8 cellular contexts compared by ENCODE assay signal in the genomic region with DNA sequence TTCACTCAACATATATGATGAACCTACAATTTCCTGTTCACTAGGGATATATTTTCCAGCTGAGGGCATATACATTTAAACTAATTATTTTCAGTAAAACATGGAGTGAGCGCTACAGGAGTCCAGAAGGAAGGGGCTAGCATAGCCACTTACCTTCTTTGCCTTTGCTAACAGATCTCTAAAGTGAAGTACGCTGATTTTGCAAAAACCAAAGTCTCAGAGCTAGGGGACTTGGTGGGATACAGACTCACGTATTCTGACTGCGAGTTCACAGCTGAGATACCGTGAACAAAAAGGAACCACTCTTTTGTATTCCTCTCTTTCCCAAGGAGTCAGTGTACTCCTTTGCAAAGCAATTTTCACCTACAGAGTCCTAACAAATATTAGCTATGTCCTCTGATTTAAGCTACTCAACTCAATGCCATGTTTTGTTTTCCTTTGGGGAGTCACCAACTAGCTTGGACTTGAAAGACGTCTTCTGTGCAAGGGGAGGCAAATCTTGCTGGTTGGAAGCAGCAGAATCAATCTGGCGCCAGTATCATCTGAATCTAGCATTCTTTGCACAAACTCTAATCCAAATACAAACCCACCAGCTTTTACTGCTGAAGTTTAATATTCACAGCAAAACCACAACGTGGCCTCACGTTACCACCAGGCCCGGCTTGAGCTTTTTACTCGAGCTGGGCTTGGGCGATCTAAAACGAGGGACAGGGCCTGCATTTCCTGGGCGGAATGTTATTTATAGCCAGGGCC. TPM values are rescaled to one million over a fixed set of nuclear protein-coding genes. Genes with fewer than 3 reads are reported as not detected.
A peak's percentile ranks its signal among the peaks of the same experiment; 100 is the strongest.
DNase-seq lines count a peak whose midpoint lies in the region; ATAC-seq and TF ChIP-seq lines count a peak whose summit lies in the region.

No MANE protein-coding gene starts in this region.

- CTCF ChIA-PET in BJ (lab: Yijun Ruan, JAX): interaction anchor here (1.4 to 1.7 kb wide), 4 partner anchors 10 to 338 kb away, joined by 4 to 13 read pairs (median 4); no protein-coding TSS in a partner anchor

- H3K4me3 ChIP-seq in BJ (ENCODE audit: low read depth, low read length) (peak overlapping the region; percentile 63), mucosa of stomach (ENCODE audit: low read length) (peak overlapping the region; percentile 73)

- no peak for ATAC-seq in HG03442 (IDR thresholded peaks at IDR 0.05; ENCODE audit: unreplicated experiment)

- no peaks in the 10 kb centered on the region for H3K9me3 ChIP-seq in KOPT-K1 (ENCODE audit: insufficient read depth, low read length, poor library complexity, severe bottlenecking)
- H3K9me3 ChIP-seq in mucosa of stomach (ENCODE audit: control insufficient read depth, low read length): no peaks in the 10 kb centered on the region

- POLR2A ChIA-PET in BJ (lab: Charles Lee): interaction anchor here (0.6 kb wide), 1 partner anchor 81 kb away, joined by 3 read pairs; no protein-coding TSS in a partner anchor

- no peaks in the 10 kb centered on the region for H3K27me3 ChIP-seq in BJ (ENCODE audit: control insufficient read depth, insufficient read depth, low read length)
- no peaks in the 10 kb centered on the region for H3K27me3 ChIP-seq in mucosa of stomach (ENCODE audit: control insufficient read depth, insufficient read depth, low read length)

- H3K27ac ChIP-seq in KOPT-K1 (ENCODE audit: low read depth, low read length, poor library complexity, severe bottlenecking) (peak overlapping the region; percentile 93), caudate nucleus (ENCODE audit: low read depth, low read length) (peak overlapping the region; percentile 95)

- H3K36me3 ChIP-seq in BJ (ENCODE audit: control insufficient read depth, insufficient read depth, low read length) (peaks cover 4% of the 10 kb centered on the region; the same call in 1 of the 2 replicates), KOPT-K1 (ENCODE audit: insufficient read depth, low read length) (peaks cover 22% of the 10 kb centered on the region), mucosa of stomach (ENCODE audit: control insufficient read depth, insufficient read depth, low read length) (peaks cover 3% of the 10 kb centered on the region)

- no peak for TF ChIP-seq CTCF in BJ (IDR thresholded peaks at IDR 0.05; ENCODE audit: insufficient read depth, low read depth, low read length)

- H3K4me1 ChIP-seq in mucosa of stomach (ENCODE audit: control insufficient read depth, insufficient read depth, low read length): peaks cover 14% of the 10 kb centered on the region

- no peak for DNase-seq in BJ (ENCODE audit: low read depth)
- no peak for DNase-seq in caudate nucleus (lab: John Stamatoyannopoulos, UW)
- DNase-seq in SIG-M5 (lab: John Stamatoyannopoulos, UW): no peak
- DNase-seq in NCI-H2107 (lab: John Stamatoyannopoulos, UW): no peak
- no peak for DNase-seq in activated CD4-positive, alpha-beta T cell treated with anti-CD3 and anti-CD28 coated beads, Interleukin-2, amount 50 U/mL, for 4 hours

- H3K9ac ChIP-seq in mucosa of stomach (ENCODE audit: low read length): peak overlapping the region; percentile 84

RNA-seq across cellular contexts. Expression of gene CDNF, which starts 0.7 kb away (rescaled TPM):
- polyA plus RNA-seq in BJ (2011; rRNA removed): 1.0 and 1.1 TPM in 2 replicates
- polyA minus RNA-seq in BJ (2011; rRNA and poly(A)+ RNA removed): 1.00 TPM in 1 of 2 replicates, not detected in the other

RNA-seq across cellular contexts. Expression of gene HSPA14, which starts 0.9 kb away (rescaled TPM):
- 5.4 and 10.0 TPM in 2 replicates for polyA plus RNA-seq in BJ (2011; rRNA removed)
- polyA minus RNA-seq in BJ (2011; rRNA and poly(A)+ RNA removed): 0.90 and 1.1 TPM in 2 replicates

RNA-seq across cellular contexts. Expression of gene MSANTD7, which starts 0.9 kb away (rescaled TPM):
- 4.2 and 5.1 TPM in 2 replicates for polyA plus RNA-seq in BJ (2011; rRNA removed)
- polyA minus RNA-seq in BJ (2011; rRNA and poly(A)+ RNA removed): 10.0 and 12.7 TPM in 2 replicates

RNA-seq across cellular contexts. Expression of gene SUV39H2, which starts 41.5 kb away (rescaled TPM):
- 2.2 and 5.7 TPM in 2 replicates for polyA plus RNA-seq in BJ (2011; rRNA removed)
- polyA minus RNA-seq in BJ (2011; rRNA and poly(A)+ RNA removed): 2.2 and 2.9 TPM in 2 replicates
